1 cellular context compared by ENCODE assay signal in genomic region chr5:131265318-131265803, GRCh38.
TF ChIP-seq lines count a peak whose summit lies in the region.

No MANE protein-coding gene starts in this region.

TF ChIP-seq in SK-N-SH treated with all-trans-retinoic acid at 6 μM for 48 hours, 23 proteins besides CTCF, POLR2A, EP300 and RAD21 (continued from another document):
- no peak for TF ChIP-seq TSHZ2 (CRISPR knock-in tag; IDR thresholded peaks at IDR 0.05)
- TF ChIP-seq ZFP3 (CRISPR knock-in tag; IDR thresholded peaks at IDR 0.05) = no peak
- TF ChIP-seq ARNTL (CRISPR knock-in tag; IDR thresholded peaks at IDR 0.05; ENCODE audit: borderline replicate concordance, low read depth) = no peak
- TF ChIP-seq RARB (CRISPR knock-in tag; IDR thresholded peaks at IDR 0.05) = no peak
- no peak for TF ChIP-seq CSRNP3 (CRISPR knock-in tag; IDR thresholded peaks at IDR 0.05)
- no peak for TF ChIP-seq ZNF70 (CRISPR knock-in tag; IDR thresholded peaks at IDR 0.05)
